In genomic region chr17:32518856-32519768, GRCh38 we compare ENCODE assay signal across 8 cellular contexts. TPM values are rescaled to one million over a fixed set of nuclear protein-coding genes. Genes with fewer than 3 reads are reported as not detected.
DNase-seq lines count a peak whose midpoint lies in the region; ATAC-seq and TF ChIP-seq lines count a peak whose summit lies in the region.

No MANE protein-coding gene starts in this region.

- peak overlapping the region in 1 of 2 donors; percentile 39 for H3K27ac ChIP-seq in lung (ENCODE audit: low read depth in 1 of 2, low read length in 1 of 2)

- H3K36me3 ChIP-seq in lung (ENCODE audit: control insufficient read depth in 2 of 2, insufficient read depth in 2 of 2, low read length in 2 of 2) = no peaks in the 10 kb centered on the region

- no peaks in the 10 kb centered on the region for H3K36me3 Mint-ChIP-seq in dendritic cell treated with granulocyte-macrophage colony-stimulating factor and Interleukin-4, amounts not matched to agents 40 ng/mL and 50 ng/mL, for 4 days (ENCODE audit: low read depth)
- peaks cover 12% of the 10 kb centered on the region for H3K36me3 Mint-ChIP-seq in stimulated activated effector memory CD8-positive, alpha-beta T cell treated with anti-CD3 and anti-CD28 coated beads, Interleukin-12 subunit alpha, Interleukin-12 subunit beta, amount 100 ng/mL, for 72 hours

- WGBS in lung, 2 donors = 6 to 11% methylated on average over 57 to 84 of the region's 84 CpGs

- peak overlapping the region; percentile 64 for H3K4me3 Mint-ChIP-seq in dendritic cell treated with granulocyte-macrophage colony-stimulating factor and Interleukin-4, amounts not matched to agents 40 ng/mL and 50 ng/mL, for 4 days
- peak overlapping the region; percentile 66 for H3K4me3 Mint-ChIP-seq in stimulated activated effector memory CD8-positive, alpha-beta T cell treated with anti-CD3 and anti-CD28 coated beads, Interleukin-12 subunit alpha, Interleukin-12 subunit beta, amount 100 ng/mL, for 72 hours

- TF ChIP-seq CTCF in lung (IDR thresholded peaks at IDR 0.05; ENCODE audit: control extremely low read depth, extremely low read depth) = no peak

- intact Hi-C loops in dendritic cell treated with granulocyte-macrophage colony-stimulating factor and Interleukin-4, amounts not matched to agents 40 ng/mL and 50 ng/mL, for 4 days (cut with micrococcal nuclease) = no loop called here

- H3K9me3 Mint-ChIP-seq in dendritic cell treated with granulocyte-macrophage colony-stimulating factor and Interleukin-4, amounts not matched to agents 40 ng/mL and 50 ng/mL, for 4 days = no peaks in the 10 kb centered on the region
- no peaks in the 10 kb centered on the region for H3K9me3 Mint-ChIP-seq in stimulated activated effector memory CD8-positive, alpha-beta T cell treated with anti-CD3 and anti-CD28 coated beads, Interleukin-12 subunit alpha, Interleukin-12 subunit beta, amount 100 ng/mL, for 72 hours

- H3K4me1 Mint-ChIP-seq in dendritic cell treated with granulocyte-macrophage colony-stimulating factor and Interleukin-4, amounts not matched to agents 40 ng/mL and 50 ng/mL, for 4 days (ENCODE audit: low read depth) = peaks cover 33% of the 10 kb centered on the region
- peaks cover 65% of the 10 kb centered on the region for H3K4me1 Mint-ChIP-seq in stimulated activated effector memory CD8-positive, alpha-beta T cell treated with anti-CD3 and anti-CD28 coated beads, Interleukin-12 subunit alpha, Interleukin-12 subunit beta, amount 100 ng/mL, for 72 hours

- ATAC-seq in lung (ENCODE audit: insufficient read depth, low FRiP score) (peak; percentile 50), HG03460 (IDR thresholded peaks at IDR 0.05; ENCODE audit: unreplicated experiment) (no peak), GM18909 (IDR thresholded peaks at IDR 0.05; ENCODE audit: poor library complexity, unreplicated experiment) (no peak)
- ATAC-seq in stimulated activated effector memory CD8-positive, alpha-beta T cell treated with anti-CD3 and anti-CD28 coated beads, Interleukin-12 subunit alpha, Interleukin-12 subunit beta, amount 100 ng/mL, for 72 hours = no peak

- H3K4me3 ChIP-seq in lung = peak overlapping the region; percentile 38

- no peaks in the 10 kb centered on the region for H3K27me3 ChIP-seq in lung (ENCODE audit: control insufficient read depth, insufficient read depth)

- no peaks in the 10 kb centered on the region for H3K9me3 ChIP-seq in lung (ENCODE audit: control insufficient read depth in 2 of 2, insufficient read depth in 1 of 2, low read length in 1 of 2)

- H3K4me1 ChIP-seq in lung (ENCODE audit: control insufficient read depth in 2 of 2, insufficient read depth in 2 of 2, low read length in 2 of 2) = peaks cover 0 to 11% of the 10 kb centered on the region in 2 donors

- DNase-seq in ELR (ENCODE audit: low read depth) (peak; percentile 75), NCI-H146 treated with DMSO at 0.1 percent for 48 hours (lab: John Stamatoyannopoulos, UW; ENCODE audit: unreplicated experiment) (peak; percentile 78), lung (ENCODE audit: low spot score) (no peak)
- DNase-seq in activated CD4-positive, alpha-beta T cell treated with anti-CD3 and anti-CD28 coated beads for 4 hours = peak; percentile 58 to 68
- DNase-seq in stimulated activated effector memory CD8-positive, alpha-beta T cell treated with anti-CD3 and anti-CD28 coated beads, Interleukin-12 subunit alpha, Interleukin-12 subunit beta, amount 100 ng/mL, for 72 hours (ENCODE audit: low spot score in 2 of 2) = peak in 1 of 2 donors; percentile 65

- no peak overlapping the region for H3K27ac Mint-ChIP-seq in dendritic cell treated with granulocyte-macrophage colony-stimulating factor and Interleukin-4, amounts not matched to agents 40 ng/mL and 50 ng/mL, for 4 days
- peak overlapping the region; percentile 67 for H3K27ac Mint-ChIP-seq in stimulated activated effector memory CD8-positive, alpha-beta T cell treated with anti-CD3 and anti-CD28 coated beads, Interleukin-12 subunit alpha, Interleukin-12 subunit beta, amount 100 ng/mL, for 72 hours

- peaks cover 51% of the 10 kb centered on the region for H3K27me3 Mint-ChIP-seq in dendritic cell treated with granulocyte-macrophage colony-stimulating factor and Interleukin-4, amounts not matched to agents 40 ng/mL and 50 ng/mL, for 4 days

RNA-seq across cellular contexts. Expression of gene CDK5R1, which starts 32.3 kb away (rescaled TPM):
- 1 to 10 TPM; 1.7 to 2.2 TPM for total RNA-seq in lung
- under 1 TPM; 0.41 to 1.00 TPM for polyA plus RNA-seq in lung
